1 cellular context compared by ENCODE assay signal in genomic region chr3:129499604-129500333, GRCh38.
TF ChIP-seq lines count a peak whose summit lies in the region.

No MANE protein-coding gene starts in this region.

TF ChIP-seq in HepG2, 621 proteins besides CTCF, POLR2A, EP300 and RAD21:
- 0 out of 2 replicates have a peak, but pooled peaks have one; percentile 1 for TF ChIP-seq HNRNPL (IDR thresholded peaks at IDR 0.05; ENCODE audit: low read depth, low read length)
